10 cellular contexts compared by ENCODE assay signal in genomic region chr7:17680026-17680425, GRCh38.
DNase-seq lines count a peak whose midpoint lies in the region; ATAC-seq and TF ChIP-seq lines count a peak whose summit lies in the region.
"Had no signal": no experiment of that assay in that cellular context is flagged by ENCODE, and none has a peak within 500 bp of the region (broad histone marks: within the 10 kb centered on the region; RNA-seq: fewer than 3 reads in every experiment).

No MANE protein-coding gene starts in this region.

- H3K27ac Mint-ChIP-seq in chondrocyte (ENCODE audit: unreplicated experiment): peak overlapping the region; percentile 94
- H3K27ac Mint-ChIP-seq: stimulated activated naive CD8-positive, alpha-beta T cell treated with anti-CD3 and anti-CD28 coated beads, Interleukin-15, amount 100 ng/mL, for 72 hours had no signal

- DNase-seq in chondrocyte (ENCODE audit: low spot score): no peak
- peak; percentile 14 to 36 for DNase-seq in left colon
- peak; percentile 53 to 56 for DNase-seq in thyroid gland
- DNase-seq in KG1 (lab: John Stamatoyannopoulos, UW): no peak
- DNase-seq: stimulated activated naive CD8-positive, alpha-beta T cell treated with anti-CD3 and anti-CD28 coated beads, Interleukin-15, amount 100 ng/mL, for 72 hours had no signal

- H3K9ac ChIP-seq in HUES6 (ENCODE audit: low read length): peak overlapping the region; percentile 9

- H3K36me3 ChIP-seq in HUES6 (ENCODE audit: control insufficient read depth, insufficient read depth, low read length) (no peaks in the 10 kb centered on the region), thyroid gland (no peaks in the 10 kb centered on the region)

- peaks cover 11% of the 10 kb centered on the region for H3K4me1 ChIP-seq in HUES6 (ENCODE audit: control insufficient read depth, insufficient read depth, low read length)
- peaks cover 0 to 19% of the 10 kb centered on the region in 2 donors for H3K4me1 ChIP-seq in thyroid gland

- no peaks in the 10 kb centered on the region for H3K9me3 ChIP-seq in HUES6 (ENCODE audit: control insufficient read depth, insufficient read depth, low read depth, low read length)
- H3K9me3 ChIP-seq in thyroid gland: no peaks in the 10 kb centered on the region

- H3K27me3 ChIP-seq in HUES6 (ENCODE audit: control insufficient read depth, insufficient read depth, low read length) (no peaks in the 10 kb centered on the region), thyroid gland (no peaks in the 10 kb centered on the region)

- no peaks in the 10 kb centered on the region for H3K27me3 Mint-ChIP-seq in chondrocyte (ENCODE audit: low read depth)
- H3K27me3 Mint-ChIP-seq: stimulated activated naive CD8-positive, alpha-beta T cell treated with anti-CD3 and anti-CD28 coated beads, Interleukin-15, amount 100 ng/mL, for 72 hours had no signal

- no peak for TF ChIP-seq POLR2A in thyroid gland (IDR thresholded peaks at IDR 0.05)

- H3K9me3 Mint-ChIP-seq in chondrocyte (ENCODE audit: low read depth): peaks cover under 1% of the 10 kb centered on the region
- H3K9me3 Mint-ChIP-seq: nephron; stimulated activated naive CD8-positive, alpha-beta T cell treated with anti-CD3 and anti-CD28 coated beads, Interleukin-15, amount 100 ng/mL, for 72 hours had no signal

- H3K4me3 Mint-ChIP-seq in chondrocyte (ENCODE audit: unreplicated experiment): no peak overlapping the region
- H3K4me3 Mint-ChIP-seq: nephron; stimulated activated naive CD8-positive, alpha-beta T cell treated with anti-CD3 and anti-CD28 coated beads, Interleukin-15, amount 100 ng/mL, for 72 hours had no signal

- no peak for ATAC-seq in left colon
- no peak for ATAC-seq in HG02981 (IDR thresholded peaks at IDR 0.05; ENCODE audit: unreplicated experiment)
- no peak for ATAC-seq in GM21619 (IDR thresholded peaks at IDR 0.05; ENCODE audit: unreplicated experiment)
- no peak for ATAC-seq in HG03521 (IDR thresholded peaks at IDR 0.05; ENCODE audit: unreplicated experiment)
- ATAC-seq: stimulated activated naive CD8-positive, alpha-beta T cell treated with anti-CD3 and anti-CD28 coated beads, Interleukin-15, amount 100 ng/mL, for 72 hours had no signal

- no peak for TF ChIP-seq CTCF in chondrocyte (IDR thresholded peaks at IDR 0.05)
- no peak for TF ChIP-seq CTCF in thyroid gland (IDR thresholded peaks at IDR 0.05)

- intact Hi-C loops in left colon (cut with DNase I, micrococcal nuclease) (loop anchor here in 1 of 2 donors (10.0 kb wide), 1 partner anchor 665 kb away; no protein-coding TSS in a partner anchor), thyroid gland (cut with DNase I) (loop anchor here (10.0 kb wide), 1 partner anchor 665 kb away; no protein-coding TSS in a partner anchor)

- WGBS in thyroid gland, 2 donors: 23 to 28% methylated on average over 4 to 6 of the region's 6 CpGs

- H3K36me3 Mint-ChIP-seq in chondrocyte (ENCODE audit: low read depth): peaks cover 2% of the 10 kb centered on the region

- H3K4me3 ChIP-seq in HUES6 (ENCODE audit: low read depth, low read length) (no peak overlapping the region), thyroid gland (replicated peaks in 1 of 3) (no peak overlapping the region)

- H3K4me1 Mint-ChIP-seq in chondrocyte (ENCODE audit: low read depth): peaks cover 79% of the 10 kb centered on the region
- H3K4me1 Mint-ChIP-seq: stimulated activated naive CD8-positive, alpha-beta T cell treated with anti-CD3 and anti-CD28 coated beads, Interleukin-15, amount 100 ng/mL, for 72 hours had no signal

- no peak overlapping the region for H3K27ac ChIP-seq in HUES6 (ENCODE audit: low read depth, low read length)
- H3K27ac ChIP-seq in thyroid gland: peak overlapping the region in 1 of 3 donors; percentile 22

Comparison
In these comparisons a context has a peak if more than half of its experiments do, and no peak if none do; other contexts are left out.
1. DNase-seq: peak in left colon (2 of 2) and thyroid gland (2 of 2); none in chondrocyte (single experiment) and KG1 (single experiment).